1 cellular context compared by ENCODE assay signal in genomic region chr17:82931696-82932060, GRCh38.
TF ChIP-seq lines count a peak whose summit lies in the region.

No MANE protein-coding gene starts in this region.

TF ChIP-seq in GM23338, 12 proteins besides CTCF, POLR2A, EP300 and RAD21 (continued from another document):
- TF ChIP-seq REST (IDR thresholded peaks at IDR 0.05; ENCODE audit: unreplicated experiment) (no peak), ZNF114 (CRISPR knock-in tag; IDR thresholded peaks at IDR 0.05) (no peak), ETS1 (IDR thresholded peaks at IDR 0.05) (no peak), EZH2 (IDR thresholded peaks at IDR 0.05; ENCODE audit: low read depth, unreplicated experiment) (no peak), JUNB (IDR thresholded peaks at IDR 0.05; ENCODE audit: unreplicated experiment) (no peak), CREB1 (CRISPR knock-in tag; IDR thresholded peaks at IDR 0.05; ENCODE audit: low read depth) (no peak)
